In the genomic region with DNA sequence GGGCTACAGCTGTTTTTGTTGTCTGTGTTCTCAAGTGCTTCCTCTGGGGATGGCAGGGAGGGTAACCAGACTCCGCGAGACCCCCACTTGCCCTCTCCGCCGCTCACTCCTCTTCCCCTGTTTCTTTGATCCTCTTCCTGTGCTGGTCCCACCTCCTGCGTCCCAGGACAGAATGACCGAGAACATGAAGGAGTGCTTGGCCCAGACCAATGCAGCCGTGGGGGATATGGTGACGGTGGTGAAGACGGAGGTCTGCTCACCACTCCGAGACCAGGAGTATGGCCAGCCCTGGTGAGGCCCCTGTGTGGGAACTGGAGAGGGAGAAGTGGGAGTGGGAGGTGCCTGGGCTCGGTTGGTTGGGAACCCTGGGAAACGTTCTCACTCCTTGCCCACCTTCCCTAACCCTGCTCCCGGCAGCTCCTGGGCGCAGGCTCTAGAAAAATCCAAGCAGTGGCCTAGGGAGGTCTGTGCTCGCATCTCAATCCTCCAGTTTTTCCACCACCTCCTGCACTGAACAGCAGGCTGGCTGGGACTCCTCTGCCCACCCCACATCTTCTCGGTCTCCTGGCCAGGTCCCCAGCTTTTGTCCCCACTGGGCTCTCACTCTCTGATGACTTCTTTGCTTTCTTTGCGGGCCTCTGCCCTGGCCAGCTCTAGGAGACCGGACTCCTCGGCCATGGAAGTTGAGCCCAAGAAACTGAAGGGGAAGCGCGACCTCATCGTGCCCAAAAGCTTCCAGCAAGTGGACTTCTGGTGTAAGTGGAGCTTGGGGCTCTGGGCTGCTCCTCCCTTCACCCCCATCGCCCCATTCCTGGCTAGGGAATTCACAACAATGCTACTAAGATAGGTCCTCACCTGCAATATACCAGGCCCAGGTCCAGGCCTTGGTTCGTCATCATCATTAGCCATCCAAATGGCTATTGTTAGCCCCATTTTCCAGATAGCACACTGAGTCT, we compare ENCODE assay signal across 2 cellular contexts.
TF ChIP-seq lines count a peak whose summit lies in the region.

No MANE protein-coding gene starts in this region.

TF ChIP-seq in SK-N-SH, 30 proteins besides CTCF, POLR2A, EP300 and RAD21:
- TF ChIP-seq ZBTB33 (IDR thresholded peaks at IDR 0.05; ENCODE audit: borderline replicate concordance, low read depth), result no peak
- TF ChIP-seq YY1 (IDR thresholded peaks at IDR 0.05; ENCODE audit: low read depth), result no peak
- no peak for TF ChIP-seq FOXJ3 (CRISPR knock-in tag; IDR thresholded peaks at IDR 0.05)
- TF ChIP-seq RFX5 (IDR thresholded peaks at IDR 0.05; ENCODE audit: low read length), result no peak
- TF ChIP-seq, protein P1, sequence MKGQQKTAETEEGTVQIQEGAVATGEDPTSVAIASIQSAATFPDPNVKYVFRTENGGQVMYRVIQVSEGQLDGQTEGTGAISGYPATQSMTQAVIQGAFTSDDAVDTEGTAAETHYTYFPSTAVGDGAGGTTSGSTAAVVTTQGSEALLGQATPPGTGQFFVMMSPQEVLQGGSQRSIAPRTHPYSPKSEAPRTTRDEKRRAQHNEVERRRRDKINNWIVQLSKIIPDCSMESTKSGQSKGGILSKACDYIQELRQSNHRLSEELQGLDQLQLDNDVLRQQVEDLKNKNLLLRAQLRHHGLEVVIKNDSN (IDR thresholded peaks at IDR 0.05; ENCODE audit: borderline replicate concordance, low read depth), result no peak
- no peak for TF ChIP-seq CHD2 (IDR thresholded peaks at IDR 0.05; ENCODE audit: low read length, partially characterized antibody)
- no peak for TF ChIP-seq GABPA (IDR thresholded peaks at IDR 0.05; ENCODE audit: low read depth)

TF ChIP-seq in SK-N-SH treated with all-trans-retinoic acid at 6 μM for 48 hours, 23 proteins besides CTCF, POLR2A, EP300 and RAD21 (continued from another document):
- TF ChIP-seq CSRNP3 (CRISPR knock-in tag; IDR thresholded peaks at IDR 0.05), result no peak
- TF ChIP-seq ARNTL (CRISPR knock-in tag; IDR thresholded peaks at IDR 0.05; ENCODE audit: borderline replicate concordance, low read depth), result no peak
- no peak for TF ChIP-seq CSDC2 (CRISPR knock-in tag; IDR thresholded peaks at IDR 0.05)
- no peak for TF ChIP-seq ZFP30 (CRISPR knock-in tag; IDR thresholded peaks at IDR 0.05)
- no peak for TF ChIP-seq ZFP3 (CRISPR knock-in tag; IDR thresholded peaks at IDR 0.05)
- TF ChIP-seq ZNF8 (CRISPR knock-in tag; IDR thresholded peaks at IDR 0.05), result no peak
- TF ChIP-seq, protein P2, sequence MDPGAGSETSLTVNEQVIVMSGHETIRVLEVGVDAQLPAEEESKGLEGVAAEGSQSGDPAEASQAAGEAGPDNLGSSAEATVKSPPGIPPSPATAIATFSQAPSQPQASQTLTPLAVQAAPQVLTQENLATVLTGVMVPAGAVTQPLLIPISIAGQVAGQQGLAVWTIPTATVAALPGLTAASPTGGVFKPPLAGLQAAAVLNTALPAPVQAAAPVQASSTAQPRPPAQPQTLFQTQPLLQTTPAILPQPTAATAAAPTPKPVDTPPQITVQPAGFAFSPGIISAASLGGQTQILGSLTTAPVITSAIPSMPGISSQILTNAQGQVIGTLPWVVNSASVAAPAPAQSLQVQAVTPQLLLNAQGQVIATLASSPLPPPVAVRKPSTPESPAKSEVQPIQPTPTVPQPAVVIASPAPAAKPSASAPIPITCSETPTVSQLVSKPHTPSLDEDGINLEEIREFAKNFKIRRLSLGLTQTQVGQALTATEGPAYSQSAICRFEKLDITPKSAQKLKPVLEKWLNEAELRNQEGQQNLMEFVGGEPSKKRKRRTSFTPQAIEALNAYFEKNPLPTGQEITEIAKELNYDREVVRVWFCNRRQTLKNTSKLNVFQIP (CRISPR knock-in tag; IDR thresholded peaks at IDR 0.05; ENCODE audit: borderline replicate concordance, low read depth), result no peak
